Comparison of ENCODE assay signal across 8 cellular contexts in genomic region chr17:1562178-1562643, GRCh38. TPM values are rescaled to one million over a fixed set of nuclear protein-coding genes. Genes with fewer than 3 reads are reported as not detected.
DNase-seq lines count a peak whose midpoint lies in the region; ATAC-seq and TF ChIP-seq lines count a peak whose summit lies in the region.

No MANE protein-coding gene starts in this region.

- no peaks in the 10 kb centered on the region for H3K9me3 ChIP-seq in esophagus (ENCODE audit: control insufficient read depth in 2 of 2, insufficient read depth in 1 of 2, low read depth in 1 of 2, low read length in 1 of 2)
- no peaks in the 10 kb centered on the region for H3K9me3 ChIP-seq in neuron (ENCODE audit: low read length)

- H3K4me1 ChIP-seq in esophagus (ENCODE audit: control insufficient read depth in 2 of 2, insufficient read depth in 2 of 2, low read length in 1 of 2): peaks cover 3 to 25% of the 10 kb centered on the region in 2 donors
- peaks cover 23% of the 10 kb centered on the region for H3K4me1 ChIP-seq in neuron (ENCODE audit: insufficient read depth, low read length)

- H2AFZ ChIP-seq in neuron (ENCODE audit: low read depth, low read length): peak overlapping the region; percentile 89

- DNase-seq in activated CD8-positive, alpha-beta memory T cell treated with anti-CD3 and anti-CD28 coated beads, Interleukin-2, amount 50 U/mL, for 4 hours: peak; percentile 42
- no peak for DNase-seq in activated CD8-positive, alpha-beta memory T cell treated with anti-CD3 and anti-CD28 coated beads, Interleukin-2, amount 50 U/mL, for 48 hours
- DNase-seq in RWPE1 (ENCODE audit: low spot score) (peak; percentile 42), NCI-H1694 (lab: John Stamatoyannopoulos, UW) (no peak), amniotic stem cell (lab: John Stamatoyannopoulos, UW) (no peak)

- H3K4me3 ChIP-seq in esophagus (ENCODE audit: low read depth in 1 of 2, low read length in 2 of 2) (peak overlapping the region; percentile 75 to 79), neuron (ENCODE audit: low read length) (peak overlapping the region; percentile 53)

- POLR2A ChIA-PET in RWPE1 (lab: Yijun Ruan, JAX; ENCODE audit: low non-redundant PET): no interaction called here

- H3K27me3 ChIP-seq in esophagus (ENCODE audit: control insufficient read depth in 1 of 2, insufficient read depth in 2 of 2, low read length in 2 of 2): no peaks in the 10 kb centered on the region
- H3K27me3 ChIP-seq in neuron (ENCODE audit: insufficient read depth, low read length): no peaks in the 10 kb centered on the region

- CTCF ChIA-PET in RWPE1 (lab: Yijun Ruan, JAX): interaction anchor here (0.6 to 1.7 kb wide), 3 partner anchors 12 to 67 kb away, joined by 5 to 7 read pairs (median 6); partner anchors contain the start of gene SLC43A2

- peak overlapping the region; percentile 79 for H3K27ac ChIP-seq in RWPE1
- peak overlapping the region; percentile 94 for H3K27ac ChIP-seq in esophagus (ENCODE audit: low read depth in 2 of 2, low read length in 1 of 2)

- WGBS in esophagus, 2 donors: 1% methylated on average over 19 to 61 of the region's 61 CpGs

- no peak for TF ChIP-seq CTCF in RWPE1 (conservative IDR thresholded peaks at IDR 0.05; ENCODE audit: low read depth)

- H3K36me3 ChIP-seq in esophagus (ENCODE audit: control insufficient read depth in 2 of 2, insufficient read depth in 2 of 2, low read length in 1 of 2) (no peaks in the 10 kb centered on the region), neuron (ENCODE audit: insufficient read depth, low read length) (peaks cover 8% of the 10 kb centered on the region)

- peak; percentile 42 for ATAC-seq in HG02852 (IDR thresholded peaks at IDR 0.05; ENCODE audit: unreplicated experiment)

RNA-seq across cellular contexts. Expression of gene PITPNA, which starts 0.4 kb away (rescaled TPM):
- polyA plus RNA-seq in esophagus: 10 to 100 TPM; 16.5 to 36.7 TPM

RNA-seq across cellular contexts. Expression of gene INPP5K, which starts 45.8 kb away (rescaled TPM):
- polyA plus RNA-seq in esophagus: 10 to 100 TPM; 16.1 to 19.5 TPM

Comparison
In these comparisons a context has a peak if more than half of its experiments do, and no peak if none do; other contexts are left out.
1. DNase-seq: peak in activated CD8-positive, alpha-beta memory T cell treated with anti-CD3 and anti-CD28 coated beads, Interleukin-2, amount 50 U/mL, for 4 hours (single experiment) and RWPE1 (single experiment); none in activated CD8-positive, alpha-beta memory T cell treated with anti-CD3 and anti-CD28 coated beads, Interleukin-2, amount 50 U/mL, for 48 hours (single experiment), NCI-H1694 (single experiment) and amniotic stem cell (single experiment).